ENCODE assay signal across 16 cellular contexts in the genomic region with DNA sequence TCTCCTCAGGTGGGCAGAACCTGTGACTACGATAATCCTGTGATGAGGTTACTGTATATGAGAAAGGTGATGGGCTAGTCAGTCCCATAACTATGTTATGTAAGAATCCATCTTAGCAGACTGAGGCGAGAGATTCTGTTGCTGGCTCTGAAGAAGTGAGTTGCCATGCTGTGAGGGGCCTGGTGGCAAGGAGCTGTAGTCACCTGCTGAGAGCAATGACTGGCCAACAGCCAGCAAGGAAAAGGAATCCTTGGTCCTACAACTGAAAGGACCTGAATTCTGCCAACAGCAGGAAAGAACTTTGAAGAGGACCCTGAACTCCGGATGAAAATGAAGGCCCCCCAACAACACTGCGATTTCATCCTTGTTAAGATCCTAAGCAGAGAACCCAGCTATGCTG.
"Had no signal": no experiment of that assay in that cellular context is flagged by ENCODE, and none has a peak within 500 bp of the region (broad histone marks: within the 10 kb centered on the region; RNA-seq: fewer than 3 reads in every experiment).

No MANE protein-coding gene starts in this region.

- H3K4me3 ChIP-seq: coronary artery, hepatocyte, mucosa of descending colon, stomach, thoracic aorta, transverse colon had no signal

- H3K9me3 ChIP-seq: mucosa of descending colon, stomach, thoracic aorta, transverse colon had no signal

- H3K36me3 ChIP-seq: thoracic aorta, transverse colon had no signal

- H3K79me2 ChIP-seq: hepatocyte had no signal

- H3K27ac ChIP-seq: coronary artery, hepatocyte, stomach, thoracic aorta, transverse colon had no signal

- DNase-seq: effector CD4-positive, alpha-beta T cell; foreskin melanocyte; head of caudate nucleus; left colon; left ventricle myocardium superior; mucosa of descending colon; naive thymus-derived CD8-positive, alpha-beta T cell; posterior cingulate gyrus; stimulated activated CD4-positive, alpha-beta T cell treated with anti-CD3 and anti-CD28 coated beads, Interleukin-2, amount 100 ng/mL, for 24 hours; stimulated activated CD4-positive, alpha-beta T cell treated with anti-CD3 and anti-CD28 coated beads, Interleukin-4, amount 100 ng/mL, for 4 hours; stimulated activated naive CD4-positive, alpha-beta T cell; stomach; transverse colon had no signal

- H3K4me1 ChIP-seq: stomach, transverse colon had no signal

- H2AFZ ChIP-seq: hepatocyte had no signal

- H3K27me3 ChIP-seq: hepatocyte, stomach, transverse colon had no signal

- H3K4me2 ChIP-seq: hepatocyte had no signal
